In genomic region chr6:47733879-47734558, GRCh38 we compare ENCODE assay signal across 8 cellular contexts. TPM values are rescaled to one million over a fixed set of nuclear protein-coding genes. Genes with fewer than 3 reads are reported as not detected.
DNase-seq lines count a peak whose midpoint lies in the region; ATAC-seq and TF ChIP-seq lines count a peak whose summit lies in the region.

No MANE protein-coding gene starts in this region.

- no peak overlapping the region for H3K4me2 ChIP-seq in DOHH2 (ENCODE audit: low read length)
- no peak overlapping the region for H3K4me2 ChIP-seq in osteoblast (ENCODE audit: insufficient read depth, low read length)

- H3K79me2 ChIP-seq in DOHH2 (ENCODE audit: control insufficient read depth, low read length) (no peaks in the 10 kb centered on the region), osteoblast (ENCODE audit: insufficient read depth, low read length) (no peaks in the 10 kb centered on the region)

- H3K4me3 ChIP-seq in DOHH2 (ENCODE audit: low read length): no peak overlapping the region
- H3K4me3 ChIP-seq in body of pancreas: no peak overlapping the region
- H3K4me3 ChIP-seq in osteoblast (ENCODE audit: insufficient read depth, low read length): no peak overlapping the region

- no peak for TF ChIP-seq EP300 in Ishikawa (IDR thresholded peaks at IDR 0.05; ENCODE audit: borderline replicate concordance)

- H3K4me1 ChIP-seq in DOHH2 (ENCODE audit: control insufficient read depth, low read length) (0 out of 2 replicates have a peak, but pooled peaks cover 3% of the 10 kb centered on the region), body of pancreas (no peaks in the 10 kb centered on the region), osteoblast (ENCODE audit: insufficient read depth, low read length) (peaks cover 10% of the 10 kb centered on the region)

- no peak overlapping the region for H2AFZ ChIP-seq in osteoblast (ENCODE audit: low read length)

- H3K9me3 ChIP-seq in DOHH2 (ENCODE audit: control insufficient read depth, insufficient read depth, low read length): no peaks in the 10 kb centered on the region
- H3K9me3 ChIP-seq in body of pancreas: no peaks in the 10 kb centered on the region
- H3K9me3 ChIP-seq in osteoblast (ENCODE audit: low read depth, low read length): no peaks in the 10 kb centered on the region

- H3K36me3 ChIP-seq in DOHH2 (ENCODE audit: control insufficient read depth, low read length): no peaks in the 10 kb centered on the region
- H3K36me3 ChIP-seq in body of pancreas (replicated peaks in 1 of 2; ENCODE audit: insufficient read depth in 1 of 2, low read depth in 2 of 2): no peaks in the 10 kb centered on the region
- H3K36me3 ChIP-seq in osteoblast (ENCODE audit: insufficient read depth, low read length): no peaks in the 10 kb centered on the region

- ATAC-seq in GM19467 (IDR thresholded peaks at IDR 0.05; ENCODE audit: unreplicated experiment): peak; percentile 66
- no peak for ATAC-seq in body of pancreas

- WGBS in body of pancreas, 2 donors: 12 to 13% methylated on average over 2 of the region's 2 CpGs

- TF ChIP-seq RAD21 in Ishikawa (IDR thresholded peaks at IDR 0.05; ENCODE audit: low read depth): peak; percentile 63

- H3K27me3 ChIP-seq in DOHH2 (ENCODE audit: control insufficient read depth, low read length): peaks cover 3% of the 10 kb centered on the region
- no peaks in the 10 kb centered on the region for H3K27me3 ChIP-seq in body of pancreas
- no peaks in the 10 kb centered on the region for H3K27me3 ChIP-seq in osteoblast (ENCODE audit: insufficient read depth, low read length)

- H4K20me1 ChIP-seq in DOHH2 (ENCODE audit: control insufficient read depth, insufficient read depth, low read depth, low read length) (no peaks in the 10 kb centered on the region), osteoblast (ENCODE audit: insufficient read depth, low read length) (no peaks in the 10 kb centered on the region)

- no peaks in the 10 kb centered on the region for H3F3A ChIP-seq in DOHH2 (ENCODE audit: control insufficient read depth, insufficient read depth)

- H3K9me2 ChIP-seq in DOHH2 (replicated peaks; ENCODE audit: control insufficient read depth, low read length): no peaks in the 10 kb centered on the region

- no peak for TF ChIP-seq POLR2A in body of pancreas (IDR thresholded peaks at IDR 0.05)

- intact Hi-C loops in body of pancreas (cut with DNase I): no loop called here

- TF ChIP-seq CTCF in DOHH2 (IDR thresholded peaks at IDR 0.05; ENCODE audit: low read depth, low read length, poor library complexity, severe bottlenecking) (peak; percentile 52), body of pancreas (IDR thresholded peaks at IDR 0.05) (peak in 6 of 7 experiments; percentile 21 to 61 (median 48)), osteoblast (IDR thresholded peaks at IDR 0.05; ENCODE audit: extremely low read depth, low read depth, low read length) (peak; percentile 25)

- DNase-seq in body of pancreas: peak in 2 of 4 donors; percentile 7 to 19
- no peak for DNase-seq in osteoblast (ENCODE audit: insufficient read length, low spot score, missing footprints)
- DNase-seq in hippocampal formation (lab: John Stamatoyannopoulos, UW): no peak
- DNase-seq in activated naive CD4-positive, alpha-beta T cell treated with anti-CD3 and anti-CD28 coated beads, Interleukin-2, amount 50 U/mL, for 16 hours: no peak
- no peak for DNase-seq in NCI-H1436 treated with DMSO at 0.1 percent for 48 hours (lab: John Stamatoyannopoulos, UW)

- H3K27ac ChIP-seq in DOHH2 (ENCODE audit: low read depth, low read length) (no peak overlapping the region), body of pancreas (no peak overlapping the region), osteoblast (ENCODE audit: low read depth, low read length) (no peak overlapping the region)

TF ChIP-seq in Ishikawa, 13 proteins besides CTCF, POLR2A, EP300 and RAD21:
- TF ChIP-seq USF1 (IDR thresholded peaks at IDR 0.05) (no peak), TAF1 (IDR thresholded peaks at IDR 0.05; ENCODE audit: low read depth) (no peak), ZBTB7A (IDR thresholded peaks at IDR 0.05; ENCODE audit: low read depth) (no peak), TCF12 (IDR thresholded peaks at IDR 0.05; ENCODE audit: low read depth) (no peak), REST (IDR thresholded peaks at IDR 0.05; ENCODE audit: low read depth) (no peak), MAX (IDR thresholded peaks at IDR 0.05) (no peak)

RNA-seq across cellular contexts. Expression of gene ADGRF4, which starts 35.6 kb away (rescaled TPM):
- total RNA-seq in body of pancreas: not detected
- total RNA-seq in osteoblast: under 0.01 TPM in 2 replicates

RNA-seq across cellular contexts. Expression of gene OPN5, which starts 47.8 kb away (rescaled TPM):
- total RNA-seq in body of pancreas (not detected), osteoblast (under 0.01 TPM in 1 of 2 replicates, not detected in the other)
